Comparison of ENCODE assay signal across 16 cellular contexts in genomic region chr6:72217626-72218025, GRCh38.
DNase-seq lines count a peak whose midpoint lies in the region; ATAC-seq, FAIRE-seq and TF ChIP-seq lines count a peak whose summit lies in the region.
"Had no signal": no experiment of that assay in that cellular context is flagged by ENCODE, and none has a peak within 500 bp of the region (broad histone marks: within the 10 kb centered on the region; RNA-seq: fewer than 3 reads in every experiment).

No MANE protein-coding gene starts in this region.

- intact Hi-C loops in dorsolateral prefrontal cortex (cut with DNase I), result no loop called here

- no peak for DNase-seq in D721Med (ENCODE audit: insufficient read length, low spot score)
- no peak for DNase-seq in dorsolateral prefrontal cortex
- no peak for DNase-seq in OCI-M2 (lab: John Stamatoyannopoulos, UW; ENCODE audit: unreplicated experiment)
- no peak for DNase-seq in GM12891 (ENCODE audit: insufficient read length, low spot score)
- DNase-seq in NAMALWA (ENCODE audit: low spot score), result no peak
- DNase-seq: CD4-positive, alpha-beta memory T cell; DMS153; DND-41; GDM1; GOT3 had no signal

- H4K20me1 ChIP-seq in OCI-LY3 (ENCODE audit: insufficient read depth, low read length), result no peaks in the 10 kb centered on the region

- no peak overlapping the region for H3K27ac ChIP-seq in OCI-LY3 (ENCODE audit: low read length)
- peak overlapping the region in 1 of 59 donors; percentile 77 for H3K27ac ChIP-seq in dorsolateral prefrontal cortex
- peak overlapping the region; percentile 95 for H3K27ac ChIP-seq in parathyroid adenoma

- no peak overlapping the region for H3K4me3 ChIP-seq in OCI-LY3 (ENCODE audit: low read length)
- peak overlapping the region in 40 of 59 donors; percentile 3 to 51 (median 26) for H3K4me3 ChIP-seq in dorsolateral prefrontal cortex
- no peak overlapping the region for H3K4me3 ChIP-seq in parathyroid adenoma (ENCODE audit: low read depth, low read length)
- H3K4me3 ChIP-seq: GM12878, HAP-1 had no signal

- no peak for TF ChIP-seq POLR2A in GM12891 (IDR thresholded peaks at IDR 0.05; ENCODE audit: low read depth, low read length)

- H3K27me3 ChIP-seq in OCI-LY3 (ENCODE audit: low read depth, low read length) (no peaks in the 10 kb centered on the region), dorsolateral prefrontal cortex (no peaks in the 10 kb centered on the region), parathyroid adenoma (ENCODE audit: control insufficient read depth, insufficient read depth, low read length) (no peaks in the 10 kb centered on the region)

- H3K9ac ChIP-seq in OCI-LY3 (ENCODE audit: low read length) (no peak overlapping the region), parathyroid adenoma (no peak overlapping the region)

- H3K4me1 ChIP-seq in OCI-LY3 (ENCODE audit: low read length), result no peaks in the 10 kb centered on the region
- H3K4me1 ChIP-seq in parathyroid adenoma, result peaks cover 38% of the 10 kb centered on the region
- H3K4me1 ChIP-seq: HAP-1 had no signal

- H2AFZ ChIP-seq in OCI-LY3 (ENCODE audit: low read depth, low read length) (no peak overlapping the region), parathyroid adenoma (peak overlapping the region; percentile 58)

- H3K9me3 ChIP-seq in OCI-LY3 (ENCODE audit: insufficient read depth, low read length) (no peaks in the 10 kb centered on the region), parathyroid adenoma (ENCODE audit: control insufficient read depth, low read length) (no peaks in the 10 kb centered on the region)
- H3K9me3 ChIP-seq: HAP-1 had no signal

- 0 out of 2 replicates have a peak overlapping the region, but pooled peaks have one; percentile 3 for H3K4me2 ChIP-seq in OCI-LY3 (ENCODE audit: low read length)
- H3K4me2 ChIP-seq in parathyroid adenoma (ENCODE audit: low read length), result no peak overlapping the region

- no peaks in the 10 kb centered on the region for H3K36me3 ChIP-seq in OCI-LY3 (replicated peaks; ENCODE audit: low read depth, low read length)
- H3K36me3 ChIP-seq in parathyroid adenoma (ENCODE audit: control insufficient read depth, insufficient read depth, low read length), result no peaks in the 10 kb centered on the region
- H3K36me3 ChIP-seq: HAP-1 had no signal

- TF ChIP-seq CTCF in D721Med (IDR thresholded peaks at IDR 0.05; ENCODE audit: insufficient read depth, missing control alignments), result no peak
- TF ChIP-seq CTCF in OCI-LY3 (IDR thresholded peaks at IDR 0.05; ENCODE audit: low read depth, low read length), result no peak
- TF ChIP-seq CTCF in dorsolateral prefrontal cortex (IDR thresholded peaks at IDR 0.05 in 54 of 56, conservative IDR thresholded peaks at IDR 0.05 in 2 of 56; ENCODE audit: low read depth in 1 of 56, partially characterized antibody in 56 of 56), result no peak
- TF ChIP-seq CTCF in parathyroid adenoma (IDR thresholded peaks at IDR 0.05), result no peak

- FAIRE-seq in D721Med (lab: Jason Lieb, UNC) (peak; percentile 32), GM12891 (lab: Jason Lieb, UNC) (no peak)
- FAIRE-seq: GM12878, GM19239 had no signal

- H3K79me2 ChIP-seq in OCI-LY3 (ENCODE audit: low read length), result no peaks in the 10 kb centered on the region
- H3K79me2 ChIP-seq in parathyroid adenoma, result no peaks in the 10 kb centered on the region

- ATAC-seq in HG03439 (IDR thresholded peaks at IDR 0.05; ENCODE audit: unreplicated experiment), result no peak

TF ChIP-seq in GM12891, 5 proteins besides CTCF, POLR2A, EP300 and RAD21:
- no peak for TF ChIP-seq TAF1 (IDR thresholded peaks at IDR 0.05; ENCODE audit: low read depth, low read length)
- TF ChIP-seq POU2F2 (IDR thresholded peaks at IDR 0.05; ENCODE audit: low read depth, low read length), result no peak

Comparison
In these comparisons a context has a peak if more than half of its experiments do, and no peak if none do; other contexts are left out.
1. H3K4me3 ChIP-seq: peak in dorsolateral prefrontal cortex (40 of 59); none in OCI-LY3 (single experiment) and parathyroid adenoma (single experiment).